ENCODE assay signal across 11 cellular contexts in the genomic region with DNA sequence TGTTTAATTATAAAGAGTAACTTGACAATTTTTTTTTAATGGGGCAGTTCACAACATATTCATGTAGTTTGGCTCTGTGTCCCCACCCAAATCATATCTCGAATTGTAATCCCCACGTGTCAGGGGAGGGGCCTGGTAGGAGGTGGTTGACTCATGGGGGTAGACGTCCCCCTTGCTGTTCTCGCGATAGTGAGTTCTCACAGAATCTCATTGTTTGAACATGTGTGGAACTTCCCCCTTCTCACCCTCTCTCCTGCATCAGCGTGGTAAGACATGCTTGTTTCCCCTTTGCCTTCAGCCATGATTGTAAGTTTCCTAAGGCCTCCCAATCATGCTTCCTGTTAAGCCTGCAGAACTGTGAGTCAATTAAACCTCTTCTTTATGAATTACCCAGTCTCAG. TPM values are rescaled to one million over a fixed set of nuclear protein-coding genes. Genes with fewer than 3 reads are reported as not detected.
DNase-seq lines count a peak whose midpoint lies in the region; ATAC-seq, FAIRE-seq and TF ChIP-seq lines count a peak whose summit lies in the region.
"Had no signal": no experiment of that assay in that cellular context is flagged by ENCODE, and none has a peak within 500 bp of the region (broad histone marks: within the 10 kb centered on the region; RNA-seq: fewer than 3 reads in every experiment).

No MANE protein-coding gene starts in this region.

- H2BK5ac ChIP-seq in H9 (ENCODE audit: insufficient read length, low read length): no peak overlapping the region

- no peak overlapping the region for H3K4ac ChIP-seq in H9 (ENCODE audit: low read depth, low read length)

- peaks cover 63% of the 10 kb centered on the region in 2 experiments for H3K4me1 Mint-ChIP-seq in H9

- intact Hi-C loops in Panc1 (cut with micrococcal nuclease; ENCODE audit: unreplicated experiment) (no loop called here), K562 (cut with micrococcal nuclease) (no loop called here)

- TF ChIP-seq EP300 in K562 (IDR thresholded peaks at IDR 0.05; ENCODE audit: low read length): no peak

- H3K27me3 Mint-ChIP-seq in H9 (ENCODE audit: low read depth): no peaks in the 10 kb centered on the region

- H3K27ac Mint-ChIP-seq in H9: peak overlapping the region in 2 of 3 experiments; percentile 41 to 83; a peak in 2 of 7 replicates

- no peak overlapping the region for H3K14ac ChIP-seq in H9 (ENCODE audit: insufficient read depth, low read length)

- ATAC-seq in Panc1 (no peak), K562 (peak; percentile 73), GM21737 (IDR thresholded peaks at IDR 0.05; ENCODE audit: unreplicated experiment) (no peak)
- ATAC-seq: HepG2, right lobe of liver had no signal

- no peak overlapping the region for H2AK5ac ChIP-seq in H9 (ENCODE audit: insufficient read length, low read length)

- H3K4me3 ChIP-seq in Panc1 (ENCODE audit: low read depth in 2 of 2, low read length in 2 of 2) (no peak overlapping the region), K562 (no peak overlapping the region)
- H3K4me3 ChIP-seq: right lobe of liver had no signal

- H2BK12ac ChIP-seq in H9 (ENCODE audit: insufficient read length, low read depth, low read length): no peak overlapping the region

- H3K4me1 ChIP-seq in H9 (ENCODE audit: insufficient read depth, low read length) (peaks cover 5% of the 10 kb centered on the region; the same call in 1 of the 2 replicates), Panc1 (ENCODE audit: control insufficient read depth, insufficient read depth, low read length) (peaks cover 54% of the 10 kb centered on the region), K562 (replicated peaks in 1 of 2; ENCODE audit: control insufficient read depth in 2 of 2, insufficient read depth in 2 of 2, low read length in 2 of 2) (no peaks in the 10 kb centered on the region; a peak in 1 of 5 replicates)
- H3K4me1 ChIP-seq: right lobe of liver had no signal

- H3K27me3 ChIP-seq in H9 (ENCODE audit: insufficient read depth, low read length): no peaks in the 10 kb centered on the region
- H3K27me3 ChIP-seq in Panc1 (ENCODE audit: control insufficient read depth, insufficient read depth, low read length): no peaks in the 10 kb centered on the region
- H3K27me3 ChIP-seq in K562 (ENCODE audit: control insufficient read depth in 2 of 2, insufficient read depth in 2 of 2, low read length in 2 of 2): no peaks in the 10 kb centered on the region
- H3K27me3 ChIP-seq: right lobe of liver had no signal

- no peaks in the 10 kb centered on the region for H4K20me1 ChIP-seq in H9 (ENCODE audit: control insufficient read depth, insufficient read depth, insufficient read length)
- no peaks in the 10 kb centered on the region for H4K20me1 ChIP-seq in K562 (replicated peaks; ENCODE audit: control insufficient read depth, insufficient read depth, low read length)

- no peak overlapping the region for H4K8ac ChIP-seq in H9 (replicated peaks; ENCODE audit: insufficient read length, low read depth, low read length)

- no peaks in the 10 kb centered on the region for H3K79me1 ChIP-seq in H9 (ENCODE audit: insufficient read depth, low read depth, low read length, poor library complexity, severe bottlenecking)

- no peak overlapping the region for H2BK120ac ChIP-seq in H9 (ENCODE audit: low read depth, low read length, poor library complexity, severe bottlenecking)

- no peaks in the 10 kb centered on the region for H3K9me1 ChIP-seq in K562 (ENCODE audit: control insufficient read depth, insufficient read depth, low read length)

- H2BK20ac ChIP-seq in H9 (ENCODE audit: low read depth, low read length, poor library complexity, severe bottlenecking): no peak overlapping the region

- H3K9me3 ChIP-seq in H9 (ENCODE audit: control insufficient read depth, low read depth, low read length): no peaks in the 10 kb centered on the region
- H3K9me3 ChIP-seq in Panc1 (ENCODE audit: control insufficient read depth, insufficient read depth, low read depth, low read length): no peaks in the 10 kb centered on the region
- no peaks in the 10 kb centered on the region for H3K9me3 ChIP-seq in K562 (replicated peaks; ENCODE audit: control insufficient read depth, insufficient read depth, low read depth, low read length)
- H3K9me3 ChIP-seq: right lobe of liver had no signal

- no peaks in the 10 kb centered on the region for H3K9me3 Mint-ChIP-seq in H9

- H3K23me2 ChIP-seq in H9 (ENCODE audit: insufficient read length, low read depth, low read length, poor library complexity, severe bottlenecking): no peaks in the 10 kb centered on the region

- H3K79me2 ChIP-seq in H9 (ENCODE audit: insufficient read depth, low read length) (peaks cover 48% of the 10 kb centered on the region; the same call in 1 of the 2 replicates), K562 (ENCODE audit: control insufficient read depth, insufficient read depth, low read length) (peaks cover 51% of the 10 kb centered on the region)

- no peak for TF ChIP-seq POLR2A in K562 (conservative IDR thresholded peaks at IDR 0.05)

- H4K5ac ChIP-seq in H9 (ENCODE audit: insufficient read length, low read depth, low read length): no peak overlapping the region

- H3K4me3 Mint-ChIP-seq in H9: no peak overlapping the region

- H3T11ph ChIP-seq in H9 (ENCODE audit: low read length): no peak overlapping the region

- in situ Hi-C loops in Panc1 (cut with HindIII; ENCODE audit: low pct_unique_long_range_greater_than_20kb, low sequenced_read_pairs) (no loop called here), K562 (cut with MboI) (no loop called here)

- TF ChIP-seq RAD21 in K562 (CRISPR knock-in tag; conservative IDR thresholded peaks at IDR 0.05 in 1 of 2, IDR thresholded peaks at IDR 0.05 in 1 of 2): no peak

- H3K18ac ChIP-seq in H9 (ENCODE audit: insufficient read length, low read depth, low read length): no peak overlapping the region

- H3K36me3 ChIP-seq in Panc1 (ENCODE audit: control insufficient read depth, insufficient read depth, low read length) (no peaks in the 10 kb centered on the region), K562 (ENCODE audit: control insufficient read depth, insufficient read depth, low read length) (no peaks in the 10 kb centered on the region)
- H3K36me3 ChIP-seq: right lobe of liver had no signal

- CTCF ChIA-PET in Panc1 (lab: Charles Lee) (no interaction called here), K562 (lab: Yijun Ruan, JAX; ENCODE audit: low intra/inter-chr PET ratio) (no interaction called here)

- no peak overlapping the region for H3K56ac ChIP-seq in H9 (ENCODE audit: insufficient read length, low read depth, low read length)

- H3K36me3 Mint-ChIP-seq in H9 (ENCODE audit: insufficient read depth in 1 of 3, low read depth in 3 of 3): peaks cover 0 to 9% (median 5%) of the 10 kb centered on the region in 3 experiments; a peak in 4 of 7 replicates

- no peak overlapping the region for H2BK15ac ChIP-seq in H9 (ENCODE audit: low read depth, low read length)

- H4K91ac ChIP-seq in H9 (ENCODE audit: insufficient read length, low read depth, low read length): no peak overlapping the region

- H3K27ac ChIP-seq in H9 (ENCODE audit: insufficient read length, low read depth, low read length) (no peak overlapping the region), Panc1 (ENCODE audit: low read length) (peak overlapping the region; percentile 70), K562 (ENCODE audit: extremely low read depth, low read depth, low read length) (no peak overlapping the region)
- H3K27ac ChIP-seq: right lobe of liver had no signal

- DNase-seq in H9 (no peak), Panc1 (ENCODE audit: low read depth, low spot score) (no peak), K562 (ENCODE audit: extremely low read depth in 1 of 4, low spot score in 3 of 4) (peak in 1 of 4 experiments; percentile 22), NCI-H1417 (lab: John Stamatoyannopoulos, UW) (no peak), GM20000 (ENCODE audit: low spot score) (no peak)
- peak; percentile 34 to 50 for DNase-seq in stimulated activated CD4-positive, alpha-beta T cell treated with anti-CD3 and anti-CD28 coated beads, Interleukin-2, amount 100 ng/mL, for 24 hours
- DNase-seq: aorta, NCI-H510A, right lobe of liver had no signal

- no CpG with 5 or more reads among the region's 6 CpGs for WGBS in H9 (ENCODE audit: extremely low coverage, insufficient read length, low lambda C conversion rate)
- 48% methylated on average over 6 of the region's 6 CpGs for WGBS in K562 (ENCODE audit: insufficient coverage, low coverage, missing lambda C conversion rate)

- peak; percentile 37 for FAIRE-seq in K562 (lab: Jason Lieb, UNC)
- FAIRE-seq: HepG2 had no signal

- H3K4me2 ChIP-seq in H9 (ENCODE audit: insufficient read depth, insufficient read length, low read length) (no peak overlapping the region), K562 (ENCODE audit: insufficient read depth, low read length) (no peak overlapping the region)

- POLR2A ChIA-PET in Panc1 (lab: Charles Lee): no interaction called here
- POLR2A ChIA-PET in K562 (lab: Yijun Ruan, JAX): no interaction called here

- H3K9ac ChIP-seq in H9 (ENCODE audit: extremely low read depth, insufficient read length, low read length): no peak overlapping the region
- no peak overlapping the region for H3K9ac ChIP-seq in K562 (ENCODE audit: insufficient read depth in 1 of 2, low read depth in 2 of 2, low read length in 2 of 2)

- no TSS peak for BruUV-seq in Panc1 (replicated peaks; lab: Mats Ljungman, UMichigan)
- no TSS peak for BruUV-seq in K562 (replicated peaks; lab: Mats Ljungman, UMichigan)

- H3K23ac ChIP-seq in H9 (ENCODE audit: insufficient read length, low read depth, low read length): no peak overlapping the region

- H2AFZ ChIP-seq in H9 (ENCODE audit: low read length) (no peak overlapping the region), K562 (ENCODE audit: low read depth, low read length) (no peak overlapping the region)

- no peak for TF ChIP-seq CTCF in H9 (conservative IDR thresholded peaks at IDR 0.05)
- TF ChIP-seq CTCF in Panc1 (IDR thresholded peaks at IDR 0.05): no peak
- no peak for TF ChIP-seq CTCF in K562 (IDR thresholded peaks at IDR 0.05 in 2 of 3, conservative IDR thresholded peaks at IDR 0.05 in 1 of 3; ENCODE audit: insufficient read depth in 2 of 3, low read depth in 1 of 3, low read length in 3 of 3)
- TF ChIP-seq CTCF in GM20000 (IDR thresholded peaks at IDR 0.05; ENCODE audit: extremely low read depth, missing control alignments): no peak

RNA-seq across cellular contexts. Expression of gene FBXW11, which starts 40.7 kb away (rescaled TPM):
- total RNA-seq in H9 (2021): 84.0 and 85.3 TPM in 2 replicates
- total RNA-seq in Panc1 (2021; ENCODE audit: unreplicated experiment): 111 TPM
- polyA plus RNA-seq in Panc1 (2012; ENCODE audit: insufficient read length): 49.1 TPM
- 27.1 and 32.3 TPM in 2 replicates for total RNA-seq in K562 (2011; cell fraction: chromatin; rRNA removed; ENCODE audit: low replicate concordance)
- total RNA-seq in K562 (2011; cell fraction: nucleolus; rRNA removed): 11.7 and 13.2 TPM in 2 replicates
- 22.7 and 34.8 TPM in 2 replicates for total RNA-seq in K562 (2011; cell fraction: nucleoplasm; rRNA removed)
- total RNA-seq in K562 (2014; rRNA removed): 16.7 and 20.3 TPM in 2 replicates
- total RNA-seq in K562 (2014; rRNA removed; fragmentation: Illumina TruSeq; extraction: Trizol): 27.0 and 27.7 TPM in 2 replicates
- total RNA-seq in K562 (2015; rRNA removed; fragmentation: Illumina TruSeq; extraction: Trizol): 24.8 and 27.2 TPM in 2 replicates
- 23.6 and 24.0 TPM in 2 replicates for total RNA-seq in K562 (2021)
- polyA plus RNA-seq in K562 (2011; rRNA removed): 27.3 and 28.6 TPM in 2 replicates
- polyA plus RNA-seq in K562 (2011; cell fraction: cytosol; rRNA removed): 17.0 and 22.3 TPM in 2 replicates
- 31.3 and 33.1 TPM in 2 replicates for polyA plus RNA-seq in K562 (2011; cell fraction: nucleus; rRNA removed)
- 20.0 and 23.4 TPM in 2 replicates for polyA plus RNA-seq in K562 (2012)
- 20.9 and 24.8 TPM in 2 replicates for polyA plus RNA-seq in K562 (2014; fragmentation: Illumina TruSeq; extraction: Trizol)
- 1 to 10 TPM; 3.0 to 3.5 TPM for polyA plus RNA-seq in K562 (2014; fragmentation: Nextera tagmentation; extraction: Ambion mirVana)
- polyA plus RNA-seq in K562 (2014; rRNA removed): 13.1 and 15.6 TPM in 2 replicates
- polyA minus RNA-seq in K562 (2011; rRNA and poly(A)+ RNA removed): 59.5 and 64.2 TPM in 2 replicates
- polyA minus RNA-seq in K562 (2011; cell fraction: cytosol; rRNA and poly(A)+ RNA removed): 24.3 and 34.5 TPM in 2 replicates
- polyA minus RNA-seq in K562 (2011; cell fraction: nucleus; rRNA and poly(A)+ RNA removed): 13.2 and 22.0 TPM in 2 replicates

Comparison
In these comparisons a context has a peak if more than half of its experiments do, and no peak if none do; other contexts are left out.
1. DNase-seq: peak in stimulated activated CD4-positive, alpha-beta T cell treated with anti-CD3 and anti-CD28 coated beads, Interleukin-2, amount 100 ng/mL, for 24 hours (2 of 2); none in H9 (single experiment), Panc1 (single experiment), NCI-H1417 (0 of 3) and GM20000 (single experiment).